In the genomic region with DNA sequence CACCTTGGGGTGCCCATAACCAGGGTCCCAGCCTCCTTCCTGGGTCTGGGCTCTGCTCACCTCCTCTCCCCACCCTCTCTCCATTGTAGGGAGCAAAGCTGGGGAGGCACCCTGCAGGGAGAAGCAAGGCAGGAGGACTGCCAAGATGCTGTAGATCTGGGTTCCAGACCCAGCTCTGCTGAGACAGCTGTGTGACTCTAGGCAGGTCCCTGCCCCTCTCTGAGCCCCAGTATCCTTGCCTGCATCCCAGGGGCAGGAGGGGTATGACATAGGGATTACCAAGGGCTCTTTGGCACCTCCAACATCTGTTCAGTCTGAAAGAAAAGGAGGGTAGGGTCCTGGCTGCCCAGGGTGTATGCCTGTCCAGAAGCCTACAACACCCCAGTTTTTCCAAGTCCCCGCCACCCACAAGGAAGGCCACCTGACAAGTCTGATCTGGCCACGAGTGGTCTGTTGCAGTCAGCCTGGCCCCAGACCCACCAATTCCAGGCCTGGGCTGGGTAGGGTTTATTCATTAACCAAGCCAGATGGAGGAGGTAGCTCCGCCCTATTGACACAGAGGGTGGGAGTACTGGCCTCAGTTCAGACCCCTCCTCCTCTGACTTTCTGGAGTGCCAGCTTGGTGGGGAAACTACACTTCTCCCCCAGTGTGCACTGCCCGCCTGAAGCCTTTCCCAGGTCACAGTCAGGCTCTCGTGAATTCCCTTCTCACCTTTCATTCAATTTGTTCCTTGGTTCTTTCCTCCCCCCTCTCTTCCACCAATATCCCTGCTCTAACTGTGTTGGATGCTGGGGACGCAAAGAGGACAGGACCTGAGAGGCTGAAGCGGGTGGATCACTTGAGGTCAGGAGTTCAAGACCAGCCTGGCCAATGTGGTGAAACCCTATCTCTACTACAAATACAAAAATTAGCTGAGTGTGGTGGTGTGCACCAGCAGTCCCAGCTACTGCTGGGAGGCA, we compare ENCODE assay signal across 15 cellular contexts. TPM values are rescaled to one million over a fixed set of nuclear protein-coding genes. Genes with fewer than 3 reads are reported as not detected.
DNase-seq lines count a peak whose midpoint lies in the region; ATAC-seq and TF ChIP-seq lines count a peak whose summit lies in the region.
"Had no signal": no experiment of that assay in that cellular context is flagged by ENCODE, and none has a peak within 500 bp of the region (broad histone marks: within the 10 kb centered on the region; RNA-seq: fewer than 3 reads in every experiment).

No MANE protein-coding gene starts in this region.

- TF ChIP-seq POLR2A in suprapubic skin (IDR thresholded peaks at IDR 0.05) = no peak

- no peaks in the 10 kb centered on the region for H3K27me3 ChIP-seq in CD8-positive, alpha-beta memory T cell (ENCODE audit: insufficient read depth, low read length, poor library complexity, severe bottlenecking)
- no peaks in the 10 kb centered on the region for H3K27me3 ChIP-seq in hepatocyte
- peaks cover 25% of the 10 kb centered on the region for H3K27me3 ChIP-seq in neural progenitor cell
- H3K27me3 ChIP-seq in suprapubic skin = no peaks in the 10 kb centered on the region
- H3K27me3 ChIP-seq in Karpas-422 (ENCODE audit: low read length) = no peaks in the 10 kb centered on the region

- peak overlapping the region; percentile 92 for H3K4me2 ChIP-seq in hepatocyte
- no peak overlapping the region for H3K4me2 ChIP-seq in neural progenitor cell
- no peak overlapping the region for H3K4me2 ChIP-seq in Karpas-422 (ENCODE audit: low read depth, low read length, poor library complexity, severe bottlenecking)

- H3K79me2 ChIP-seq in hepatocyte = peaks cover 72% of the 10 kb centered on the region
- no peaks in the 10 kb centered on the region for H3K79me2 ChIP-seq in neural progenitor cell (ENCODE audit: low read depth)
- H3K79me2 ChIP-seq in Karpas-422 (ENCODE audit: low read length) = no peaks in the 10 kb centered on the region

- TF ChIP-seq EP300 in suprapubic skin (IDR thresholded peaks at IDR 0.05) = no peak

- H3K27ac Mint-ChIP-seq in CD8-positive, alpha-beta memory T cell = peak overlapping the region in 1 of 8 donors; percentile 14
- H3K27ac Mint-ChIP-seq in neural progenitor cell = no peak overlapping the region
- no peak overlapping the region for H3K27ac Mint-ChIP-seq in activated CD4-positive, alpha-beta T cell treated with anti-CD3 and anti-CD28 coated beads, Interleukin-2, amount 10 ng/mL, durations not matched to agents 7 days and 5 days
- H3K27ac Mint-ChIP-seq: WTC11 had no signal

- no peak for DNase-seq in CD8-positive, alpha-beta memory T cell
- DNase-seq in NCI-H69 (lab: John Stamatoyannopoulos, UW) = peak; percentile 80
- DNase-seq in hepatocyte (ENCODE audit: low spot score) = peak; percentile 76
- DNase-seq in neural progenitor cell (ENCODE audit: low spot score) = no peak
- no peak for DNase-seq in suprapubic skin (ENCODE audit: low spot score in 2 of 2)
- no peak for DNase-seq in activated CD4-positive, alpha-beta T cell treated with anti-CD3 and anti-CD28 coated beads, Interleukin-2, amount 10 ng/mL, durations not matched to agents 7 days and 5 days
- DNase-seq in Karpas-422 = no peak
- DNase-seq: GF-D8; hippocampal formation; mammary epithelial cell; stimulated activated CD4-positive, alpha-beta T cell treated with anti-CD3 and anti-CD28 coated beads, Interleukin-2, amount 100 ng/mL, for 48 hours had no signal

- no peaks in the 10 kb centered on the region for H3K36me3 ChIP-seq in CD8-positive, alpha-beta memory T cell (ENCODE audit: insufficient read depth, low read length)
- no peaks in the 10 kb centered on the region for H3K36me3 ChIP-seq in hepatocyte (replicated peaks; ENCODE audit: insufficient read depth, low read depth)
- H3K36me3 ChIP-seq in neural progenitor cell = no peaks in the 10 kb centered on the region
- no peaks in the 10 kb centered on the region for H3K36me3 ChIP-seq in suprapubic skin
- no peaks in the 10 kb centered on the region for H3K36me3 ChIP-seq in Karpas-422 (ENCODE audit: insufficient read depth, low read length)
- H3K36me3 ChIP-seq: BLaER1 had no signal

- H3K4me3 ChIP-seq in CD8-positive, alpha-beta memory T cell (ENCODE audit: low read length) = no peak overlapping the region
- H3K4me3 ChIP-seq in hepatocyte = no peak overlapping the region
- H3K4me3 ChIP-seq in neural progenitor cell = no peak overlapping the region
- H3K4me3 ChIP-seq in suprapubic skin = no peak overlapping the region
- no peak overlapping the region for H3K4me3 ChIP-seq in Karpas-422 (ENCODE audit: low read length)
- H3K4me3 ChIP-seq: BLaER1, SK-N-MC had no signal

- peaks cover 35% of the 10 kb centered on the region for H4K20me1 ChIP-seq in hepatocyte (ENCODE audit: insufficient read depth, poor library complexity, severe bottlenecking)
- H4K20me1 ChIP-seq in neural progenitor cell (ENCODE audit: low read depth) = peaks cover 7% of the 10 kb centered on the region
- no peaks in the 10 kb centered on the region for H4K20me1 ChIP-seq in Karpas-422 (ENCODE audit: insufficient read depth, low read depth, low read length)

- peaks cover 21% of the 10 kb centered on the region for H3K4me1 ChIP-seq in CD8-positive, alpha-beta memory T cell (ENCODE audit: insufficient read depth, low read length)
- peaks cover 65% of the 10 kb centered on the region for H3K4me1 ChIP-seq in hepatocyte (ENCODE audit: insufficient read depth)
- H3K4me1 ChIP-seq in neural progenitor cell = peaks cover 7% of the 10 kb centered on the region
- peaks cover 62% of the 10 kb centered on the region for H3K4me1 ChIP-seq in suprapubic skin
- H3K4me1 ChIP-seq in Karpas-422 (ENCODE audit: low read length) = peaks cover 3% of the 10 kb centered on the region; the same call in 1 of the 2 replicates

- H3K4me1 Mint-ChIP-seq in CD8-positive, alpha-beta memory T cell = peaks cover 34 to 57% (median 42%) of the 10 kb centered on the region in 3 donors
- H3K4me1 Mint-ChIP-seq in neural progenitor cell = peaks cover 43% of the 10 kb centered on the region
- peaks cover 13% of the 10 kb centered on the region for H3K4me1 Mint-ChIP-seq in activated CD4-positive, alpha-beta T cell treated with anti-CD3 and anti-CD28 coated beads, Interleukin-2, amount 10 ng/mL, durations not matched to agents 7 days and 5 days

- POLR2A ChIA-PET in CD8-positive, alpha-beta memory T cell (lab: Charles Lee) = interaction anchor here (0.6 kb wide), 1 partner anchor 299 kb away, joined by 5 read pairs; no protein-coding TSS in a partner anchor
- POLR2A ChIA-PET in activated CD4-positive, alpha-beta T cell treated with anti-CD3 and anti-CD28 coated beads, Interleukin-2, amount 10 ng/mL, durations not matched to agents 7 days and 5 days (lab: Charles Lee) = no interaction called here

- WGBS in hepatocyte (ENCODE audit: low lambda C conversion rate, missing lambda C conversion rate) = 59% methylated on average over 7 of the region's 7 CpGs
- WGBS in suprapubic skin = 89% methylated on average over 6 of the region's 7 CpGs

- no peaks in the 10 kb centered on the region for H3K9me3 ChIP-seq in CD8-positive, alpha-beta memory T cell (ENCODE audit: low read length)
- no peaks in the 10 kb centered on the region for H3K9me3 ChIP-seq in hepatocyte (ENCODE audit: low read depth)
- H3K9me3 ChIP-seq in neural progenitor cell (ENCODE audit: low read depth) = no peaks in the 10 kb centered on the region
- H3K9me3 ChIP-seq in suprapubic skin = no peaks in the 10 kb centered on the region
- H3K9me3 ChIP-seq in Karpas-422 (ENCODE audit: low read length) = no peaks in the 10 kb centered on the region
- H3K9me3 ChIP-seq: BLaER1 had no signal

- H3K27ac ChIP-seq in CD8-positive, alpha-beta memory T cell (ENCODE audit: low read depth, low read length) = no peak overlapping the region
- peak overlapping the region; percentile 98 for H3K27ac ChIP-seq in hepatocyte
- H3K27ac ChIP-seq in neural progenitor cell = no peak overlapping the region
- H3K27ac ChIP-seq in suprapubic skin = no peak overlapping the region
- H3K27ac ChIP-seq in Karpas-422 (ENCODE audit: low read length) = no peak overlapping the region
- H3K27ac ChIP-seq: BLaER1, SK-N-MC had no signal

- CTCF ChIA-PET in CD8-positive, alpha-beta memory T cell (lab: Charles Lee) = interaction anchor here (1.4 kb wide), 1 partner anchor 54 kb away, joined by 3 read pairs; no protein-coding TSS in a partner anchor
- CTCF ChIA-PET in activated CD4-positive, alpha-beta T cell treated with anti-CD3 and anti-CD28 coated beads, Interleukin-2, amount 10 ng/mL, durations not matched to agents 7 days and 5 days (lab: Charles Lee) = interaction anchor here (0.7 to 2.7 kb wide), 6 partner anchors 10 to 54 kb away, joined by 3 to 12 read pairs (median 4); a partner anchor contains a TSS

- H3K9ac ChIP-seq in neural progenitor cell (no peak overlapping the region), Karpas-422 (ENCODE audit: low read length) (no peak overlapping the region)
- H3K9ac ChIP-seq: BLaER1 had no signal

- TF ChIP-seq CTCF in hepatocyte (IDR thresholded peaks at IDR 0.05; ENCODE audit: poor library complexity) (no peak), neural progenitor cell (IDR thresholded peaks at IDR 0.05) (no peak), suprapubic skin (IDR thresholded peaks at IDR 0.05) (no peak)

- ATAC-seq in HG02981 (IDR thresholded peaks at IDR 0.05; ENCODE audit: unreplicated experiment) = no peak
- ATAC-seq: WTC11 had no signal

- no peaks in the 10 kb centered on the region for H3F3A ChIP-seq in neural progenitor cell (ENCODE audit: low read depth)

- H3K36me3 Mint-ChIP-seq in CD8-positive, alpha-beta memory T cell = peaks cover 0 to 1% (median 0%) of the 10 kb centered on the region in 3 donors
- no peaks in the 10 kb centered on the region for H3K36me3 Mint-ChIP-seq in neural progenitor cell
- no peaks in the 10 kb centered on the region for H3K36me3 Mint-ChIP-seq in activated CD4-positive, alpha-beta T cell treated with anti-CD3 and anti-CD28 coated beads, Interleukin-2, amount 10 ng/mL, durations not matched to agents 7 days and 5 days (ENCODE audit: low read depth)
- H3K36me3 Mint-ChIP-seq: WTC11 had no signal

- H3K27me3 Mint-ChIP-seq in CD8-positive, alpha-beta memory T cell = peaks cover 0 to 1% of the 10 kb centered on the region in 2 donors
- peaks cover 8% of the 10 kb centered on the region for H3K27me3 Mint-ChIP-seq in neural progenitor cell (ENCODE audit: insufficient read depth, low read depth)
- H3K27me3 Mint-ChIP-seq in activated CD4-positive, alpha-beta T cell treated with anti-CD3 and anti-CD28 coated beads, Interleukin-2, amount 10 ng/mL, durations not matched to agents 7 days and 5 days = peaks cover 3% of the 10 kb centered on the region

- no peaks in the 10 kb centered on the region for H3K9me2 ChIP-seq in hepatocyte (replicated peaks; ENCODE audit: insufficient read depth)
- no peaks in the 10 kb centered on the region for H3K9me2 ChIP-seq in Karpas-422 (replicated peaks; ENCODE audit: insufficient read depth, low read length)

- peak overlapping the region in 4 of 7 donors; percentile 77 to 87 (median 80) for H3K4me3 Mint-ChIP-seq in CD8-positive, alpha-beta memory T cell
- peak overlapping the region; percentile 57 for H3K4me3 Mint-ChIP-seq in neural progenitor cell
- no peak overlapping the region for H3K4me3 Mint-ChIP-seq in activated CD4-positive, alpha-beta T cell treated with anti-CD3 and anti-CD28 coated beads, Interleukin-2, amount 10 ng/mL, durations not matched to agents 7 days and 5 days

- H2AFZ ChIP-seq in hepatocyte (no peak overlapping the region), neural progenitor cell (replicated peaks) (no peak overlapping the region), Karpas-422 (ENCODE audit: low read length) (no peak overlapping the region)

- H3K9me3 Mint-ChIP-seq in CD8-positive, alpha-beta memory T cell = no peaks in the 10 kb centered on the region
- H3K9me3 Mint-ChIP-seq in neural progenitor cell = no peaks in the 10 kb centered on the region
- H3K9me3 Mint-ChIP-seq in activated CD4-positive, alpha-beta T cell treated with anti-CD3 and anti-CD28 coated beads, Interleukin-2, amount 10 ng/mL, durations not matched to agents 7 days and 5 days = no peaks in the 10 kb centered on the region
- H3K9me3 Mint-ChIP-seq: WTC11 had no signal

RNA-seq across cellular contexts. Expression of a gene that starts 15.0 kb away (rescaled TPM):
- total RNA-seq in CD8-positive, alpha-beta memory T cell = 10 to 100 TPM; 13.8 to 15.9 TPM
- 21.8 TPM for polyA plus RNA-seq in CD8-positive, alpha-beta memory T cell
- total RNA-seq in hepatocyte = 290 and 390 TPM in 2 replicates
- 575 and 686 TPM in 2 replicates for polyA plus RNA-seq in hepatocyte
- 13.0 and 17.7 TPM in 2 replicates for total RNA-seq in neural progenitor cell (ENCODE audit: low replicate concordance)
- total RNA-seq in suprapubic skin = 10 to 100 TPM; 76.3 to 83.0 (median 79.4) TPM
- total RNA-seq in activated CD4-positive, alpha-beta T cell treated with anti-CD3 and anti-CD28 coated beads, Interleukin-2, amount 10 ng/mL, durations not matched to agents 7 days and 5 days = 1 to 10 TPM; 4.5 to 6.4 TPM
- 4.3 and 4.7 TPM in 2 replicates for total RNA-seq in Karpas-422 (2014; rRNA removed; shearing (Covaris generic); ENCODE audit: low replicate concordance)

RNA-seq across cellular contexts. Expression of a gene that starts 26.6 kb away (rescaled TPM):
- 10 to 100 TPM; 61.2 to 64.0 TPM for total RNA-seq in CD8-positive, alpha-beta memory T cell
- polyA plus RNA-seq in CD8-positive, alpha-beta memory T cell = 39.8 TPM
- total RNA-seq in hepatocyte = 86.9 and 118 TPM in 2 replicates
- 53.2 and 60.2 TPM in 2 replicates for polyA plus RNA-seq in hepatocyte
- total RNA-seq in neural progenitor cell (ENCODE audit: low replicate concordance) = 17.6 and 46.1 TPM in 2 replicates
- 100 to 1,000 TPM in 1 of 4 donors, 10 to 100 TPM in 3; 53.8 to 126 (median 88.8) TPM for total RNA-seq in suprapubic skin
- 100 to 1,000 TPM in 1 of 2 experiments, 10 to 100 TPM in 1; 83.6 to 101 TPM for total RNA-seq in activated CD4-positive, alpha-beta T cell treated with anti-CD3 and anti-CD28 coated beads, Interleukin-2, amount 10 ng/mL, durations not matched to agents 7 days and 5 days
- 76.1 and 103 TPM in 2 replicates for total RNA-seq in Karpas-422 (2014; rRNA removed; shearing (Covaris generic); ENCODE audit: low replicate concordance)

RNA-seq across cellular contexts. Expression of a gene that starts 35.4 kb away (rescaled TPM):
- total RNA-seq in CD8-positive, alpha-beta memory T cell = 10 to 100 TPM; 50.3 to 53.2 TPM
- 18.8 TPM for polyA plus RNA-seq in CD8-positive, alpha-beta memory T cell
- total RNA-seq in hepatocyte (8.2 and 11.5 TPM in 2 replicates), neural progenitor cell (ENCODE audit: low replicate concordance) (20.5 and 38.0 TPM in 2 replicates), suprapubic skin (100 to 1,000 TPM in 2 of 4 donors, 10 to 100 TPM in 2; 81.9 to 231 (median 111) TPM)
- 20.3 and 27.6 TPM in 2 replicates for polyA plus RNA-seq in hepatocyte
- total RNA-seq in activated CD4-positive, alpha-beta T cell treated with anti-CD3 and anti-CD28 coated beads, Interleukin-2, amount 10 ng/mL, durations not matched to agents 7 days and 5 days = 100 to 1,000 TPM; 108 to 113 TPM
- total RNA-seq in Karpas-422 (2014; rRNA removed; shearing (Covaris generic); ENCODE audit: low replicate concordance) = 14.8 and 20.2 TPM in 2 replicates

Comparison
In these comparisons a context has a peak if more than half of its experiments do, and no peak if none do; other contexts are left out.
1. DNase-seq: peak in NCI-H69 (single experiment) and hepatocyte (single experiment); none in CD8-positive, alpha-beta memory T cell (0 of 5), neural progenitor cell (single experiment), suprapubic skin (0 of 2), activated CD4-positive, alpha-beta T cell treated with anti-CD3 and anti-CD28 coated beads, Interleukin-2, amount 10 ng/mL, durations not matched to agents 7 days and 5 days (single experiment) and Karpas-422 (single experiment).